In genomic region chr10:99814143-99814542, GRCh38 we compare ENCODE assay signal across 20 cellular contexts. TPM values are rescaled to one million over a fixed set of nuclear protein-coding genes. Genes with fewer than 3 reads are reported as not detected.
DNase-seq lines count a peak whose midpoint lies in the region; ATAC-seq, FAIRE-seq and TF ChIP-seq lines count a peak whose summit lies in the region.
"Had no signal": no experiment of that assay in that cellular context is flagged by ENCODE, and none has a peak within 500 bp of the region (broad histone marks: within the 10 kb centered on the region; RNA-seq: fewer than 3 reads in every experiment).

No MANE protein-coding gene starts in this region.

- CTCF ChIA-PET in A549 (lab: Yijun Ruan, JAX), result interaction anchor here (3.2 kb wide), 1 partner anchor 10 kb away, joined by 8 read pairs; no protein-coding TSS in a partner anchor
- CTCF ChIA-PET in HCT116 (lab: Charles Lee), result no interaction called here
- CTCF ChIA-PET in naive thymus-derived CD4-positive, alpha-beta T cell (lab: Charles Lee), result interaction anchor here (0.6 kb wide), 1 partner anchor 575 kb away, joined by 3 read pairs; no protein-coding TSS in a partner anchor

- no peaks in the 10 kb centered on the region for H4K20me1 ChIP-seq in HCT116 (ENCODE audit: insufficient read depth)
- H4K20me1 ChIP-seq: BLaER1 treated with 17β-estradiol and CSF1 and Interleukin-3, amounts not matched to agents 10 nM and 100 nM had no signal

- H2AFZ ChIP-seq in HCT116 (ENCODE audit: low read depth, low read length, poor library complexity, severe bottlenecking), result no peak overlapping the region

- H3K79me2 ChIP-seq in HCT116 (ENCODE audit: insufficient read depth, low read length), result no peaks in the 10 kb centered on the region

- 85% methylated on average over 8 of the region's 8 CpGs for WGBS in A549 (ENCODE audit: missing lambda C conversion rate)
- 89% methylated on average over 8 of the region's 8 CpGs for WGBS in liver

- no peak overlapping the region for H3K4me2 ChIP-seq in A549
- H3K4me2 ChIP-seq in HCT116 (ENCODE audit: low read length), result no peak overlapping the region
- H3K4me2 ChIP-seq: BLaER1 treated with 17β-estradiol and CSF1 and Interleukin-3, amounts not matched to agents 10 nM and 100 nM had no signal

- H3K36me3 Mint-ChIP-seq in naive thymus-derived CD4-positive, alpha-beta T cell, result peaks cover 0 to 23% (median 7%) of the 10 kb centered on the region in 5 donors

- H3K27me3 ChIP-seq in HCT116 (ENCODE audit: insufficient read depth, low read length) (no peaks in the 10 kb centered on the region), liver (ENCODE audit: control insufficient read depth in 4 of 4, insufficient read depth in 4 of 4, low read length in 3 of 4) (no peaks in the 10 kb centered on the region)
- H3K27me3 ChIP-seq in naive thymus-derived CD4-positive, alpha-beta T cell (ENCODE audit: control insufficient read depth in 2 of 2, insufficient read depth in 2 of 2, low read length in 2 of 2), result no peaks in the 10 kb centered on the region
- H3K27me3 ChIP-seq: BLaER1 treated with 17β-estradiol and CSF1 and Interleukin-3, amounts not matched to agents 10 nM and 100 nM had no signal

- POLR2A ChIA-PET in A549 (lab: Yijun Ruan, JAX), result no interaction called here
- POLR2A ChIA-PET in HCT116 (lab: Charles Lee), result no interaction called here
- POLR2A ChIA-PET in naive thymus-derived CD4-positive, alpha-beta T cell (lab: Charles Lee), result no interaction called here

- DNase-seq in A549 (ENCODE audit: low read depth in 1 of 2, low spot score in 1 of 2) (no peak), HCT116 (ENCODE audit: low read depth, low spot score) (no peak), left lobe of liver (ENCODE audit: low spot score) (no peak), foreskin melanocyte (no peak), NCI-H526 (lab: John Stamatoyannopoulos, UW) (no peak)
- no peak for DNase-seq in naive thymus-derived CD4-positive, alpha-beta T cell
- DNase-seq: 8988T; AML-193; Caco-2; Calu3; CD4-positive, alpha-beta T cell; CD8-positive, alpha-beta T cell; DMS79 treated with DMSO at 0.1 percent for 48 hours; GF-D8 had no signal

- TF ChIP-seq CTCF in A549 (IDR thresholded peaks at IDR 0.05) (no peak), HCT116 (IDR thresholded peaks at IDR 0.05 in 2 of 3, conservative IDR thresholded peaks at IDR 0.05 in 1 of 3; ENCODE audit: borderline replicate concordance in 1 of 3, insufficient read depth in 1 of 3, low read depth in 2 of 3, low read length in 2 of 3) (no peak), liver (IDR thresholded peaks at IDR 0.05; ENCODE audit: low read depth, low read length, missing input control) (no peak)

- TF ChIP-seq POLR2A in A549 (IDR thresholded peaks at IDR 0.05; ENCODE audit: low read length) (no peak), HCT116 (IDR thresholded peaks at IDR 0.05; ENCODE audit: borderline replicate concordance, extremely low read depth, insufficient read depth, insufficient read length) (no peak)

- H3K9ac ChIP-seq in HCT116 (ENCODE audit: low read length) (no peak overlapping the region), liver (ENCODE audit: low read depth in 1 of 2, low read length in 2 of 2) (no peak overlapping the region)
- H3K9ac ChIP-seq: BLaER1 treated with 17β-estradiol and CSF1 and Interleukin-3, amounts not matched to agents 10 nM and 100 nM had no signal

- H3K4me3 ChIP-seq in A549, result no peak overlapping the region
- H3K4me3 ChIP-seq in HCT116 (replicated peaks in 1 of 2; ENCODE audit: low read depth in 1 of 2, low read length in 2 of 2), result no peak overlapping the region
- no peak overlapping the region for H3K4me3 ChIP-seq in liver (ENCODE audit: low read depth in 1 of 3, low read length in 3 of 3)
- no peak overlapping the region for H3K4me3 ChIP-seq in naive thymus-derived CD4-positive, alpha-beta T cell (ENCODE audit: low read length)
- H3K4me3 ChIP-seq: BLaER1 treated with 17β-estradiol and CSF1 and Interleukin-3, amounts not matched to agents 10 nM and 100 nM had no signal

- no peak for TF ChIP-seq EP300 in A549 (IDR thresholded peaks at IDR 0.05)

- no peak overlapping the region for H3K27ac ChIP-seq in A549
- H3K27ac ChIP-seq in HCT116 (ENCODE audit: low read depth, low read length), result no peak overlapping the region; the same call in 1 of the 2 replicates
- no peak overlapping the region for H3K27ac ChIP-seq in liver (ENCODE audit: low read depth in 1 of 2, low read length in 2 of 2)
- H3K27ac ChIP-seq in naive thymus-derived CD4-positive, alpha-beta T cell (ENCODE audit: low read depth, low read length), result no peak overlapping the region
- H3K27ac ChIP-seq: BLaER1 treated with 17β-estradiol and CSF1 and Interleukin-3, amounts not matched to agents 10 nM and 100 nM had no signal

- intact Hi-C loops in HCT116 (cut with micrococcal nuclease), result no loop called here
- intact Hi-C loops in naive thymus-derived CD4-positive, alpha-beta T cell (cut with micrococcal nuclease), result no loop called here

- H3K4me1 ChIP-seq in A549 (peaks cover 6% of the 10 kb centered on the region; the same call in 1 of the 3 replicates), HCT116 (ENCODE audit: control insufficient read depth in 1 of 2, insufficient read depth in 2 of 2, low read length in 2 of 2) (no peaks in the 10 kb centered on the region), liver (ENCODE audit: control insufficient read depth in 4 of 4, insufficient read depth in 4 of 4, low read length in 3 of 4) (no peaks in the 10 kb centered on the region)
- H3K4me1 ChIP-seq in naive thymus-derived CD4-positive, alpha-beta T cell (ENCODE audit: control insufficient read depth in 2 of 2, insufficient read depth in 2 of 2, low read length in 2 of 2), result no peaks in the 10 kb centered on the region
- H3K4me1 ChIP-seq: BLaER1 treated with 17β-estradiol and CSF1 and Interleukin-3, amounts not matched to agents 10 nM and 100 nM; Caco-2 had no signal

- no peaks in the 10 kb centered on the region for H3K9me2 ChIP-seq in HCT116 (ENCODE audit: insufficient read depth)

- no peak for FAIRE-seq in A549 (lab: Jason Lieb, UNC)
- FAIRE-seq: D721Med, GM12891 had no signal

- peaks cover 25 to 69% of the 10 kb centered on the region in 2 experiments for H3K36me3 ChIP-seq in HCT116 (ENCODE audit: control insufficient read depth in 1 of 2, insufficient read depth in 2 of 2, low read length in 2 of 2)
- H3K36me3 ChIP-seq in liver (ENCODE audit: control insufficient read depth in 4 of 4, insufficient read depth in 3 of 4, low read depth in 1 of 4, low read length in 3 of 4), result peaks cover 14 to 90% (median 65%) of the 10 kb centered on the region in 4 donors
- no peaks in the 10 kb centered on the region for H3K36me3 ChIP-seq in naive thymus-derived CD4-positive, alpha-beta T cell (ENCODE audit: control insufficient read depth in 2 of 3, insufficient read depth in 3 of 3, low read length in 3 of 3)
- H3K36me3 ChIP-seq: BLaER1 treated with 17β-estradiol and CSF1 and Interleukin-3, amounts not matched to agents 10 nM and 100 nM had no signal

- no TSS peak for BruUV-seq in HCT116 (replicated peaks; lab: Mats Ljungman, UMichigan)

- peaks cover 0 to 6% (median 0%) of the 10 kb centered on the region in 11 donors for H3K9me3 Mint-ChIP-seq in naive thymus-derived CD4-positive, alpha-beta T cell
- H3K9me3 Mint-ChIP-seq: CD4-positive, alpha-beta T cell; CD8-positive, alpha-beta T cell had no signal

- TF ChIP-seq RAD21 in A549 (conservative IDR thresholded peaks at IDR 0.05 in 1 of 2, IDR thresholded peaks at IDR 0.05 in 1 of 2) (no peak), HCT116 (IDR thresholded peaks at IDR 0.05; ENCODE audit: low read depth) (no peak), liver (IDR thresholded peaks at IDR 0.05) (no peak)

- no peak overlapping the region for H3K27ac Mint-ChIP-seq in naive thymus-derived CD4-positive, alpha-beta T cell
- H3K27ac Mint-ChIP-seq: B cell; CD4-positive, alpha-beta T cell; CD8-positive, alpha-beta T cell had no signal

- H3K4me1 Mint-ChIP-seq in naive thymus-derived CD4-positive, alpha-beta T cell, result no peaks in the 10 kb centered on the region
- H3K4me1 Mint-ChIP-seq: B cell had no signal

- ATAC-seq in A549 (no peak), HCT116 (peak; percentile 22; the same call in 1 of the 2 replicates), left lobe of liver (peak; percentile 6), HG02763 (IDR thresholded peaks at IDR 0.05; ENCODE audit: unreplicated experiment) (no peak)
- no peak for ATAC-seq in naive thymus-derived CD4-positive, alpha-beta T cell
- ATAC-seq: CD8-positive, alpha-beta T cell had no signal

- no peak overlapping the region for H3K4me3 Mint-ChIP-seq in naive thymus-derived CD4-positive, alpha-beta T cell
- H3K4me3 Mint-ChIP-seq: B cell; CD4-positive, alpha-beta T cell; CD8-positive, alpha-beta T cell had no signal

- RAD21 ChIA-PET in HCT116 (lab: Charles Lee; ENCODE audit: low non-redundant PET in 1 of 2, low total read pairs in 2 of 2, uncharacterized antibody in 2 of 2, unreplicated experiment in 2 of 2), result no interaction called here

- H3K27me3 Mint-ChIP-seq in naive thymus-derived CD4-positive, alpha-beta T cell, result no peaks in the 10 kb centered on the region
- H3K27me3 Mint-ChIP-seq: B cell; CD4-positive, alpha-beta T cell had no signal

- H3K9me3 ChIP-seq in A549 (no peaks in the 10 kb centered on the region), HCT116 (ENCODE audit: control insufficient read depth in 1 of 2, insufficient read depth in 1 of 2, low read depth in 1 of 2, low read length in 2 of 2) (no peaks in the 10 kb centered on the region), liver (ENCODE audit: control insufficient read depth in 4 of 4, low read length in 3 of 4) (no peaks in the 10 kb centered on the region)
- H3K9me3 ChIP-seq in naive thymus-derived CD4-positive, alpha-beta T cell (ENCODE audit: control insufficient read depth in 2 of 3, low read length in 3 of 3), result no peaks in the 10 kb centered on the region
- H3K9me3 ChIP-seq: Caco-2 had no signal

TF ChIP-seq in A549, 52 proteins besides CTCF, POLR2A, EP300 and RAD21 (continues in another document):
- TF ChIP-seq HDAC2 (IDR thresholded peaks at IDR 0.05), result no peak

TF ChIP-seq in HCT116, 20 proteins besides CTCF, POLR2A, EP300 and RAD21 (continues in another document):
- no peak for TF ChIP-seq EZH2 (IDR thresholded peaks at IDR 0.05)
- no peak for TF ChIP-seq TCF7L2 (IDR thresholded peaks at IDR 0.05; ENCODE audit: borderline replicate concordance, extremely low read depth, insufficient read depth, insufficient read length)

RNA-seq across cellular contexts. Expression of gene ABCC2, which starts 31.7 kb away (rescaled TPM):
- polyA plus RNA-seq in A549 (2011; rRNA removed) (369 and 431 TPM in 2 replicates), A549 (2017; fragmentation: RNase III; extraction: RNeasy Plus Mini Kit Qiagen cat#74134 plus additional on column Dnase treatment) (164 to 192 TPM (median 173 TPM) in 3 replicates), liver (10 to 100 TPM; 67.7 to 72.5 TPM)
- 170 and 173 TPM in 2 replicates for polyA plus RNA-seq in A549 (2012; cell fraction: cytosol; rRNA removed)
- 487 and 726 TPM in 2 replicates for polyA plus RNA-seq in A549 (2012; cell fraction: nucleus; rRNA removed)
- 358 and 400 TPM in 2 replicates for polyA minus RNA-seq in A549 (2011; rRNA and poly(A)+ RNA removed)
- total RNA-seq in HCT116 (2021; ENCODE audit: unreplicated experiment) (88.2 TPM), left lobe of liver (254 TPM), liver (100 to 1,000 TPM in 1 of 2 donors, 10 to 100 TPM in 1; 45.6 to 234 TPM)
- polyA plus RNA-seq in HCT116 (2012), result 8.1 and 12.2 TPM in 2 replicates
- total RNA-seq in naive thymus-derived CD4-positive, alpha-beta T cell, result 1 to 10 TPM; 1.3 to 7.6 (median 4.2) TPM
- 1 to 10 TPM in 1 of 2 donors, under 1 TPM in 1; 0.95 to 1.0 TPM for polyA plus RNA-seq in naive thymus-derived CD4-positive, alpha-beta T cell

Comparison
In these comparisons a context has a peak if more than half of its experiments do, and no peak if none do; other contexts are left out.
1. ATAC-seq: peak in HCT116 (single experiment) and left lobe of liver (single experiment); none in A549 (0 of 2), HG02763 (single experiment) and naive thymus-derived CD4-positive, alpha-beta T cell (single experiment).
2. RNA of gene ABCC2, which starts 31.7 kb away (total RNA-seq): 254 TPM in left lobe of liver (single experiment), 45.6 to 234 TPM in liver and 88.2 TPM in HCT116 (single experiment); 1.3 to 7.6 TPM in naive thymus-derived CD4-positive, alpha-beta T cell; every median in the first group is over 4 times any median in the second.